In genomic region chr4:184815046-184815877, GRCh38 we compare ENCODE assay signal across 8 cellular contexts. TPM values are rescaled to one million over a fixed set of nuclear protein-coding genes. Genes with fewer than 3 reads are reported as not detected.
DNase-seq lines count a peak whose midpoint lies in the region; ATAC-seq and TF ChIP-seq lines count a peak whose summit lies in the region.

No MANE protein-coding gene starts in this region.

- H3K27ac ChIP-seq in VCaP (peak overlapping the region; percentile 82), trophoblast cell (ENCODE audit: low read depth, low read length) (peak overlapping the region; percentile 48)

- intact Hi-C loops in Right ventricle myocardium inferior (cut with DNase I): no loop called here

- peaks cover 4% of the 10 kb centered on the region for H3K79me2 ChIP-seq in trophoblast cell (ENCODE audit: control insufficient read depth, insufficient read depth, low read length, poor library complexity)

- H3K18ac ChIP-seq in trophoblast cell (ENCODE audit: low read length): no peak overlapping the region

- WGBS in trophoblast cell (ENCODE audit: extremely low coverage, insufficient coverage, insufficient read length): no CpG with 5 or more reads among the region's 11 CpGs

- no peaks in the 10 kb centered on the region for H3K36me3 ChIP-seq in trophoblast cell (ENCODE audit: control insufficient read depth in 1 of 2, insufficient read depth in 2 of 2, low read length in 2 of 2)

- peaks cover 17 to 36% of the 10 kb centered on the region in 2 experiments for H3K4me1 ChIP-seq in trophoblast cell (ENCODE audit: control insufficient read depth in 1 of 2, insufficient read depth in 2 of 2, low read length in 2 of 2)

- H3K4ac ChIP-seq in trophoblast cell (ENCODE audit: low read depth, low read length): no peak overlapping the region

- H3K23ac ChIP-seq in trophoblast cell (ENCODE audit: low read length): no peak overlapping the region

- DNase-seq in AG08396 (ENCODE audit: low spot score): peak; percentile 77
- DNase-seq in NCI-H1092 treated with DMSO at 0.1 percent for 48 hours (lab: John Stamatoyannopoulos, UW): peak; percentile 85
- DNase-seq in Right ventricle myocardium inferior (ENCODE audit: missing footprints): peak; percentile 86
- DNase-seq in trophoblast cell: peak; percentile 92 to 93
- DNase-seq in activated CD4-positive, CD25-positive, alpha-beta regulatory T cell (lab: John Stamatoyannopoulos, UW): no peak

- no peak overlapping the region for H4K91ac ChIP-seq in trophoblast cell (ENCODE audit: low read depth, low read length)

- no peak overlapping the region for H4K8ac ChIP-seq in trophoblast cell (ENCODE audit: low read depth, low read length)

- no peak overlapping the region for H3K9ac ChIP-seq in trophoblast cell (ENCODE audit: low read length)

- H3K14ac ChIP-seq in trophoblast cell (ENCODE audit: low read length): no peak overlapping the region

- H4K12ac ChIP-seq in trophoblast cell (ENCODE audit: low read depth, low read length): no peak overlapping the region

- H2BK120ac ChIP-seq in trophoblast cell (ENCODE audit: insufficient read depth, low read length, poor library complexity): no peak overlapping the region

- no peak overlapping the region for H2AFZ ChIP-seq in trophoblast cell (ENCODE audit: insufficient read depth, low read length, poor library complexity)

- ATAC-seq in GM18511 (IDR thresholded peaks at IDR 0.05; ENCODE audit: unreplicated experiment): peak; percentile 85
- ATAC-seq in HG02798 (IDR thresholded peaks at IDR 0.05; ENCODE audit: poor library complexity, unreplicated experiment): peak; percentile 74
- peak; percentile 73 for ATAC-seq in Right ventricle myocardium inferior

- peaks cover 2% of the 10 kb centered on the region for H3K79me1 ChIP-seq in trophoblast cell (ENCODE audit: low read length)

- H3K4me3 ChIP-seq in trophoblast cell (ENCODE audit: low read depth, low read length): no peak overlapping the region

- no peak for TF ChIP-seq CTCF in VCaP (conservative IDR thresholded peaks at IDR 0.05)

- H3K9me3 ChIP-seq in trophoblast cell (ENCODE audit: insufficient read depth, low read depth, low read length): no peaks in the 10 kb centered on the region

- H2BK5ac ChIP-seq in trophoblast cell (ENCODE audit: low read depth, low read length, poor library complexity): no peak overlapping the region

- H3K4me2 ChIP-seq in trophoblast cell (ENCODE audit: low read length): peak overlapping the region; percentile 4

- no peak overlapping the region for H2AK5ac ChIP-seq in trophoblast cell (ENCODE audit: low read length)

- no peak overlapping the region for H2BK12ac ChIP-seq in trophoblast cell (ENCODE audit: low read length)

- H3K27me3 ChIP-seq in trophoblast cell (ENCODE audit: insufficient read depth, low read length): no peaks in the 10 kb centered on the region

RNA-seq across cellular contexts. Expression of gene ACSL1, which starts 10.5 kb away (rescaled TPM):
- 445 TPM for total RNA-seq in Right ventricle myocardium inferior
- polyA plus RNA-seq in trophoblast cell (2013): 5.9 and 6.4 TPM in 2 replicates

Comparison
In these comparisons a context has a peak if more than half of its experiments do, and no peak if none do; other contexts are left out.
1. DNase-seq: peak in AG08396 (single experiment), NCI-H1092 treated with DMSO at 0.1 percent for 48 hours (single experiment), Right ventricle myocardium inferior (single experiment) and trophoblast cell (2 of 2); none in activated CD4-positive, CD25-positive, alpha-beta regulatory T cell (0 of 4).
2. Peak in every context shown above with its lines, with median percentiles within 50 percentile points of each other: ATAC-seq.